ENCODE assay signal across 14 cellular contexts in genomic region chr12:67981236-67982164, GRCh38. TPM values are rescaled to one million over a fixed set of nuclear protein-coding genes. Genes with fewer than 3 reads are reported as not detected.
A peak's percentile ranks its signal among the peaks of the same experiment; 100 is the strongest.
DNase-seq lines count a peak whose midpoint lies in the region; ATAC-seq, FAIRE-seq and TF ChIP-seq lines count a peak whose summit lies in the region.
"Had no signal": no experiment of that assay in that cellular context is flagged by ENCODE, and none has a peak within 500 bp of the region (broad histone marks: within the 10 kb centered on the region; RNA-seq: fewer than 3 reads in every experiment).

No MANE protein-coding gene starts in this region.

- CTCF ChIA-PET in A549 (lab: Yijun Ruan, JAX) = interaction anchor here (1.2 to 1.3 kb wide), 2 partner anchors 39 to 1120 kb away, joined by 3 to 5 read pairs; no protein-coding TSS in a partner anchor

- 39% methylated on average over 4 of the region's 4 CpGs for WGBS in A549 (ENCODE audit: missing lambda C conversion rate)

- DNase-seq in A549 (ENCODE audit: low read depth in 1 of 2, low spot score in 1 of 2) = peak; percentile 7 to 33
- DNase-seq in H4 (ENCODE audit: low spot score) = peak; percentile 75
- DNase-seq in RPMI7951 (ENCODE audit: low read depth) = peak; percentile 83
- DNase-seq in foreskin keratinocyte = peak; percentile 67 to 82
- no peak for DNase-seq in SIG-M5 treated with dmso at 0.1 percent for 504 hours (lab: John Stamatoyannopoulos, UW; ENCODE audit: unreplicated experiment)
- no peak for DNase-seq in NK-92 treated with Interleukin-12 subunit alpha and Interleukin-12 subunit beta, amount 100 ng/mL, for 24 hours (lab: John Stamatoyannopoulos, UW)
- DNase-seq: KBM-7, SHP77, stomach had no signal

- 0 out of 3 replicates have a peak overlapping the region, but pooled peaks have one; percentile 10 for H3K4me2 ChIP-seq in A549

- H3K4me1 ChIP-seq in A549 (no peaks in the 10 kb centered on the region), foreskin keratinocyte (peaks cover 14% of the 10 kb centered on the region)
- H3K4me1 ChIP-seq: right atrium auricular region, stomach had no signal

- FAIRE-seq in A549 (lab: Jason Lieb, UNC) = no peak
- FAIRE-seq: islet of Langerhans had no signal

- H3K9me3 ChIP-seq in A549 = peaks cover 3% of the 10 kb centered on the region; the same call in 1 of the 3 replicates
- H3K9me3 ChIP-seq: stomach had no signal

- H3K27me3 ChIP-seq in foreskin keratinocyte = peaks cover under 1% of the 10 kb centered on the region
- H3K27me3 ChIP-seq: right atrium auricular region, stomach had no signal

- TF ChIP-seq CTCF in A549 (IDR thresholded peaks at IDR 0.05) = no peak
- no peak for TF ChIP-seq CTCF in foreskin keratinocyte (conservative IDR thresholded peaks at IDR 0.05)

- H3K27ac ChIP-seq in A549 (no peak overlapping the region), foreskin keratinocyte (peak overlapping the region; percentile 31)
- H3K27ac ChIP-seq: coronary artery, right atrium auricular region, stomach had no signal

- no peak for TF ChIP-seq EP300 in A549 (IDR thresholded peaks at IDR 0.05)

- POLR2A ChIA-PET in A549 (lab: Yijun Ruan, JAX) = no interaction called here

- TF ChIP-seq RAD21 in A549 (conservative IDR thresholded peaks at IDR 0.05 in 1 of 2, IDR thresholded peaks at IDR 0.05 in 1 of 2) = no peak

- no peak for TF ChIP-seq POLR2A in A549 (IDR thresholded peaks at IDR 0.05; ENCODE audit: low read length)

- ATAC-seq in A549 (peak in 1 of 2 experiments; percentile 46; a peak in 1 of 6 replicates), foreskin keratinocyte (peak; percentile 95), HG02973 (IDR thresholded peaks at IDR 0.05; ENCODE audit: unreplicated experiment) (no peak), GM19023 (IDR thresholded peaks at IDR 0.05; ENCODE audit: unreplicated experiment) (no peak)

- H3K4me3 ChIP-seq in A549 = no peak overlapping the region
- H3K4me3 ChIP-seq: coronary artery, right atrium auricular region, stomach had no signal

TF ChIP-seq in A549, 52 proteins besides CTCF, POLR2A, EP300 and RAD21:
- TF ChIP-seq FOSL2 (IDR thresholded peaks at IDR 0.05) (no peak), FOSL2 (CRISPR knock-in tag; IDR thresholded peaks at IDR 0.05) (no peak), PHF8 (IDR thresholded peaks at IDR 0.05; ENCODE audit: borderline replicate concordance, low read depth) (no peak), HMGXB4 (CRISPR knock-in tag; IDR thresholded peaks at IDR 0.05; ENCODE audit: borderline replicate concordance) (no peak), GATA3 (IDR thresholded peaks at IDR 0.05; ENCODE audit: borderline replicate concordance) (no peak), FOSB (CRISPR knock-in tag; IDR thresholded peaks at IDR 0.05) (no peak), NFE2L2 (conservative IDR thresholded peaks at IDR 0.05; ENCODE audit: low read length) (0 out of 2 replicates have a peak, but pooled peaks have one; percentile 18), RFX5 (IDR thresholded peaks at IDR 0.05) (no peak)

RNA-seq across cellular contexts. Expression of gene IFNG-AS1, which starts 7.7 kb away (rescaled TPM):
- polyA plus RNA-seq in A549 (2011; rRNA removed) (not detected in 2 replicates), A549 (2017; fragmentation: RNase III; extraction: RNeasy Plus Mini Kit Qiagen cat#74134 plus additional on column Dnase treatment) (not detected in 3 replicates), foreskin keratinocyte (not detected in 2 replicates)
- polyA plus RNA-seq in A549 (2012; cell fraction: cytosol; rRNA removed) = not detected in 2 replicates
- polyA plus RNA-seq in A549 (2012; cell fraction: nucleus; rRNA removed) = not detected in 2 replicates
- not detected in 2 replicates for polyA minus RNA-seq in A549 (2011; rRNA and poly(A)+ RNA removed)
- not detected in 2 replicates for total RNA-seq in H4 (2014; rRNA removed; shearing (Covaris generic))
- total RNA-seq in RPMI7951 (2014; rRNA removed; shearing (Covaris generic)) = not detected in 2 replicates
- total RNA-seq in foreskin keratinocyte = not detected in 2 replicates
- total RNA-seq: stomach had no signal
- polyA plus RNA-seq: stomach had no signal

Comparison
In these comparisons a context has a peak if more than half of its experiments do, and no peak if none do; other contexts are left out.
1. DNase-seq: peak in A549 (2 of 2), H4 (single experiment), RPMI7951 (single experiment) and foreskin keratinocyte (2 of 2); none in SIG-M5 treated with dmso at 0.1 percent for 504 hours (single experiment) and NK-92 treated with Interleukin-12 subunit alpha and Interleukin-12 subunit beta, amount 100 ng/mL, for 24 hours (single experiment).